17 cellular contexts compared by ENCODE assay signal in the genomic region with DNA sequence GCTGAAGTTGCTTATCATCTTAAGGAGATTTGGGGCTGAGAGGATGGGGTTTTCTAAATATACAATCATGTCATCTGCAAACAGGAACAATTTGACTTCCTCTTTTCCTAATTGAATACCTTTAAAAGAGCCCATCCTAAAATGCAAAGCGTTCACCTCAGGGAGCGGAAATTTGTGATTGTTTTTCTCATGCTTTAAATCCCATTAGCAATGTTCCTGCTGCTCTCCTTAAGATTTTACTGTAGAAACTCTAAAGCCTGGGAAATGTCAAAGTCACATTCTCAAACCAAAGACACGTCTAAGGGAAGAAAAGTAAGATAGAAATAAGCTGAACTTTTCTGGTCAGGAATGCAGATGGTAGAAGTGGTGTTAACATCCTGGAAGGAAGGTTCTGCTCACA.
DNase-seq lines count a peak whose midpoint lies in the region; ATAC-seq and TF ChIP-seq lines count a peak whose summit lies in the region.
"Had no signal": no experiment of that assay in that cellular context is flagged by ENCODE, and none has a peak within 500 bp of the region (broad histone marks: within the 10 kb centered on the region; RNA-seq: fewer than 3 reads in every experiment).

No MANE protein-coding gene starts in this region.

- H2BK120ac ChIP-seq in H9 (ENCODE audit: low read depth, low read length, poor library complexity, severe bottlenecking) (no peak overlapping the region), mesendoderm (ENCODE audit: low read depth, low read length) (no peak overlapping the region)

- ATAC-seq in WTC11 = peak; percentile 90
- ATAC-seq in HG02610 (IDR thresholded peaks at IDR 0.05; ENCODE audit: unreplicated experiment) = no peak
- no peak for ATAC-seq in T-cell (replicated peaks in 1 of 4)
- ATAC-seq: GM12878 had no signal

- CTCF ChIA-PET in WTC11 (lab: Charles Lee) (no interaction called here), T-cell (lab: Charles Lee) (no interaction called here)

- H3K79me1 ChIP-seq in H9 (ENCODE audit: insufficient read depth, low read depth, low read length, poor library complexity, severe bottlenecking) = no peaks in the 10 kb centered on the region
- H3K79me1 ChIP-seq in mesendoderm (ENCODE audit: low read length) = no peaks in the 10 kb centered on the region

- no peaks in the 10 kb centered on the region for H3K23me2 ChIP-seq in H9 (ENCODE audit: insufficient read length, low read depth, low read length, poor library complexity, severe bottlenecking)

- H3K9ac ChIP-seq in H9 (ENCODE audit: extremely low read depth, insufficient read length, low read length) (no peak overlapping the region), mesendoderm (ENCODE audit: low read length) (no peak overlapping the region)
- H3K9ac ChIP-seq: BLaER1 treated with 17β-estradiol and CSF1 and Interleukin-3, amounts not matched to agents 10 nM and 100 nM; GM23248 had no signal

- H2BK5ac ChIP-seq in H9 (ENCODE audit: insufficient read length, low read length) (no peak overlapping the region), mesendoderm (ENCODE audit: low read length) (no peak overlapping the region)

- WGBS in H9 (ENCODE audit: extremely low coverage, insufficient read length, low lambda C conversion rate) = no CpG with 5 or more reads among the region's 3 CpGs
- WGBS in mesendoderm (ENCODE audit: extremely low coverage, insufficient coverage, low lambda C conversion rate) = no CpG with 5 or more reads among the region's 3 CpGs

- H2BK15ac ChIP-seq in H9 (ENCODE audit: low read depth, low read length) (no peak overlapping the region), mesendoderm (replicated peaks; ENCODE audit: low read depth) (no peak overlapping the region)

- H3K4ac ChIP-seq in H9 (ENCODE audit: low read depth, low read length) (no peak overlapping the region), mesendoderm (ENCODE audit: low read depth, low read length) (no peak overlapping the region)

- H3T11ph ChIP-seq in H9 (ENCODE audit: low read length) = no peak overlapping the region

- peaks cover 29 to 44% of the 10 kb centered on the region in 2 experiments for H3K4me1 Mint-ChIP-seq in H9
- H3K4me1 Mint-ChIP-seq in WTC11 = peaks cover 53% of the 10 kb centered on the region
- no peaks in the 10 kb centered on the region for H3K4me1 Mint-ChIP-seq in T-cell

- no peaks in the 10 kb centered on the region for H3K36me3 ChIP-seq in mesendoderm (ENCODE audit: control insufficient read depth, insufficient read depth, low read length)
- H3K36me3 ChIP-seq: BLaER1 treated with 17β-estradiol and CSF1 and Interleukin-3, amounts not matched to agents 10 nM and 100 nM had no signal

- H3K27ac ChIP-seq in H9 (ENCODE audit: insufficient read length, low read depth, low read length) (peak overlapping the region; percentile 94), mesendoderm (ENCODE audit: low read depth, low read length) (no peak overlapping the region)
- H3K27ac ChIP-seq: BLaER1 treated with 17β-estradiol and CSF1 and Interleukin-3, amounts not matched to agents 10 nM and 100 nM; GM23248 had no signal

- peaks cover 6% of the 10 kb centered on the region; the same call in 1 of the 2 replicates for H3K27me3 Mint-ChIP-seq in H9 (ENCODE audit: low read depth)
- no peaks in the 10 kb centered on the region for H3K27me3 Mint-ChIP-seq in WTC11 (ENCODE audit: low read depth)
- no peaks in the 10 kb centered on the region for H3K27me3 Mint-ChIP-seq in T-cell
- H3K27me3 Mint-ChIP-seq: CD4-positive, alpha-beta T cell had no signal

- H3K56ac ChIP-seq in H9 (ENCODE audit: insufficient read length, low read depth, low read length) (no peak overlapping the region), mesendoderm (ENCODE audit: low read length) (no peak overlapping the region)

- H3K4me3 Mint-ChIP-seq in H9 (peak overlapping the region in 1 of 2 experiments; percentile 8; a peak in 1 of 5 replicates), WTC11 (peak overlapping the region; percentile 41), T-cell (no peak overlapping the region)
- H3K4me3 Mint-ChIP-seq: CD4-positive, alpha-beta T cell; HFFc6 had no signal

- H2AK5ac ChIP-seq in H9 (ENCODE audit: insufficient read length, low read length) = no peak overlapping the region
- H2AK5ac ChIP-seq in mesendoderm (ENCODE audit: low read length) = no peak overlapping the region

- TF ChIP-seq CTCF in H9 (conservative IDR thresholded peaks at IDR 0.05) (no peak), WTC11 (IDR thresholded peaks at IDR 0.05) (no peak)

- H2BK12ac ChIP-seq in H9 (ENCODE audit: insufficient read length, low read depth, low read length) = no peak overlapping the region

- DNase-seq in H9 (no peak), WTC11 (ENCODE audit: low spot score) (no peak), iPS DF 4.7 (ENCODE audit: extremely low read depth, low spot score) (peak; percentile 53), mesendoderm (peak; percentile 76), T-cell (no peak), D341Med (ENCODE audit: low spot score) (no peak)
- DNase-seq: ACHN; Calu3; CD4-positive, alpha-beta T cell; DMS79; GM23248; HCEC 1CT; HFFc6; IMR-90 had no signal

- POLR2A ChIA-PET in WTC11 (lab: Charles Lee) = no interaction called here
- POLR2A ChIA-PET in T-cell (lab: Charles Lee) = no interaction called here

- H3K4me1 ChIP-seq in H9 (ENCODE audit: insufficient read depth, low read length) = no peaks in the 10 kb centered on the region; the same call in 1 of the 2 replicates
- H3K4me1 ChIP-seq in mesendoderm (ENCODE audit: control insufficient read depth, low read depth, low read length) = no peaks in the 10 kb centered on the region

- H3K4me3 ChIP-seq in mesendoderm (ENCODE audit: low read length) = no peak overlapping the region
- H3K4me3 ChIP-seq: BLaER1 treated with 17β-estradiol and CSF1 and Interleukin-3, amounts not matched to agents 10 nM and 100 nM; GM12878; GM23248 had no signal

- H3K14ac ChIP-seq in H9 (ENCODE audit: insufficient read depth, low read length) = no peak overlapping the region

- no peak overlapping the region for H2AFZ ChIP-seq in H9 (ENCODE audit: low read length)
- H2AFZ ChIP-seq: GM23248 had no signal

- H4K5ac ChIP-seq in H9 (ENCODE audit: insufficient read length, low read depth, low read length) = no peak overlapping the region
- H4K5ac ChIP-seq in mesendoderm (ENCODE audit: low read length) = no peak overlapping the region

- H3K79me2 ChIP-seq in H9 (ENCODE audit: insufficient read depth, low read length) = no peaks in the 10 kb centered on the region
- H3K79me2 ChIP-seq in mesendoderm (ENCODE audit: control insufficient read depth, insufficient read depth, low read length) = no peaks in the 10 kb centered on the region

- H3K36me3 Mint-ChIP-seq in H9 (ENCODE audit: insufficient read depth in 1 of 3, low read depth in 3 of 3) (peaks cover 6 to 11% (median 10%) of the 10 kb centered on the region in 3 experiments; a peak in 4 of 7 replicates), WTC11 (peaks cover 29% of the 10 kb centered on the region), T-cell (no peaks in the 10 kb centered on the region)

- H3K9me3 ChIP-seq in H9 (ENCODE audit: control insufficient read depth, low read depth, low read length) = no peaks in the 10 kb centered on the region

- H3K18ac ChIP-seq in H9 (ENCODE audit: insufficient read length, low read depth, low read length) (no peak overlapping the region), mesendoderm (ENCODE audit: low read length) (no peak overlapping the region)

- H3K23ac ChIP-seq in H9 (ENCODE audit: insufficient read length, low read depth, low read length) = no peak overlapping the region
- no peak overlapping the region for H3K23ac ChIP-seq in mesendoderm (ENCODE audit: low read length)

- H4K8ac ChIP-seq in H9 (replicated peaks; ENCODE audit: insufficient read length, low read depth, low read length) (no peak overlapping the region), mesendoderm (ENCODE audit: low read depth, low read length) (no peak overlapping the region)

- H2BK20ac ChIP-seq in H9 (ENCODE audit: low read depth, low read length, poor library complexity, severe bottlenecking) = no peak overlapping the region

- no peak overlapping the region for H4K91ac ChIP-seq in H9 (ENCODE audit: insufficient read length, low read depth, low read length)

- H3K4me2 ChIP-seq in H9 (ENCODE audit: insufficient read depth, insufficient read length, low read length) (no peak overlapping the region), mesendoderm (ENCODE audit: low read length) (no peak overlapping the region)

- H3K27ac Mint-ChIP-seq in H9 (peak overlapping the region; percentile 70 to 91 (median 83); a peak in 6 of 7 replicates), WTC11 (peak overlapping the region; percentile 96), T-cell (no peak overlapping the region)
- H3K27ac Mint-ChIP-seq: CD4-positive, alpha-beta T cell; HFFc6 had no signal

- no peaks in the 10 kb centered on the region for H3K27me3 ChIP-seq in H9 (ENCODE audit: insufficient read depth, low read length)
- H3K27me3 ChIP-seq in mesendoderm (ENCODE audit: insufficient read depth, low read length, poor library complexity) = no peaks in the 10 kb centered on the region
- H3K27me3 ChIP-seq: BLaER1 treated with 17β-estradiol and CSF1 and Interleukin-3, amounts not matched to agents 10 nM and 100 nM had no signal

- H3K9me3 Mint-ChIP-seq in H9 (peaks cover 16 to 17% of the 10 kb centered on the region in 2 experiments), WTC11 (peaks cover 9% of the 10 kb centered on the region; the same call in 1 of the 2 replicates), T-cell (peaks cover 4 to 10% (median 8%) of the 10 kb centered on the region in 3 donors)

- H4K20me1 ChIP-seq in H9 (ENCODE audit: control insufficient read depth, insufficient read depth, insufficient read length) = no peaks in the 10 kb centered on the region
- H4K20me1 ChIP-seq: BLaER1 treated with 17β-estradiol and CSF1 and Interleukin-3, amounts not matched to agents 10 nM and 100 nM had no signal

TF ChIP-seq in WTC11, 78 proteins besides CTCF, POLR2A, EP300 and RAD21:
- TF ChIP-seq ATF6 (CRISPR knock-in tag; IDR thresholded peaks at IDR 0.05) (no peak), TEAD1 (CRISPR knock-in tag; IDR thresholded peaks at IDR 0.05) (0 out of 2 replicates have a peak, but pooled peaks have one; percentile 23), FOXK1 (CRISPR knock-in tag; IDR thresholded peaks at IDR 0.05) (no peak)

Comparison
In these comparisons a context has a peak if more than half of its experiments do, and no peak if none do; other contexts are left out.
1. DNase-seq: peak in iPS DF 4.7 (single experiment) and mesendoderm (single experiment); none in H9 (single experiment), WTC11 (single experiment), T-cell (0 of 34) and D341Med (single experiment).
2. H3K27ac Mint-ChIP-seq: peak in H9 (3 of 3) and WTC11 (single experiment); none in T-cell (0 of 2).